14 cellular contexts compared by ENCODE assay signal in the genomic region with DNA sequence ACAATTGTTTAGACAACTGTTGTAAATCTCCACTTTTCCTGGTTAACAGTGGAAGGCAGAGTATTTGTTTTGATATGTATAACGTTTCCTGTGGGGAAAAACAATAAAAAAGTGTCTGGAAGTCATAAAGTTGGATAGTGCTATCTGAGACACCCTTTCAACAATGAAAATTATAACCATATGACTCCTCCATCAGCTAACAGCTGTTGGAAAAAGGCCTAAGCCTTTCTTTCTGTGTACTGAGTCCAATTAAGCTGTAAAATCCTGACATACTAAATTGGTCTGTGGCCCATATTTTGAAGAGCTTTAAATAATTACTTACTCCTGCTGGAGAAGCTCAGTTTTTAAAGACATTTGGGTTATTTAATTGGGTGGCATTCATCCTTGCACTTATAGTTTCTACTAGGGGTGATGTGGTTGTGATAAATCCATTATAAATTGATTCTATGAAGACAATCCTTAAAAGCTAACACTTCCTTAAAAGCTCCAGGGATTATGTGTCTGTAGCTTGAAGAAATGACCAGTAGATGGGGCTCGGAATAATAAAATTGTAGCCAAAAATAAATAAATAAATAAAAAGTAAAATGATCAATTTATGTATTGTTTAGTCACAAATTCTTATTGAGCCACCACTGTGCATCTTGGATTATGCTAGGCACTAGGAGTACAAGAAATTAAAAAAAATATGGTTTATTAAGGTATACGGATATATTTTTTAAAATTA.
DNase-seq lines count a peak whose midpoint lies in the region; TF ChIP-seq lines count a peak whose summit lies in the region.
"Had no signal": no experiment of that assay in that cellular context is flagged by ENCODE, and none has a peak within 500 bp of the region (broad histone marks: within the 10 kb centered on the region; RNA-seq: fewer than 3 reads in every experiment).

No MANE protein-coding gene starts in this region.

- no peaks in the 10 kb centered on the region for H3K4me1 ChIP-seq in breast epithelium

- CTCF ChIA-PET in MCF 10A (lab: Yijun Ruan, JAX): interaction anchor here (0.6 to 1.1 kb wide), 2 partner anchors 335 to 555 kb away, joined by 3 to 4 read pairs; no protein-coding TSS in a partner anchor

- no peak overlapping the region for H3K4me3 ChIP-seq in breast epithelium

- no peaks in the 10 kb centered on the region for H3K36me3 ChIP-seq in breast epithelium

- POLR2A ChIA-PET in MCF 10A (lab: Yijun Ruan, JAX): interaction anchor here (0.6 kb wide), 1 partner anchor 11 kb away, joined by 3 read pairs; no protein-coding TSS in a partner anchor

- H3K4me1 Mint-ChIP-seq in MCF 10A (ENCODE audit: insufficient read depth, unreplicated experiment) (no peaks in the 10 kb centered on the region), chondrocyte (ENCODE audit: low read depth) (no peaks in the 10 kb centered on the region), type B pancreatic cell (ENCODE audit: unreplicated experiment) (peaks cover 6% of the 10 kb centered on the region), osteocyte (ENCODE audit: unreplicated experiment) (no peaks in the 10 kb centered on the region)
- H3K4me1 Mint-ChIP-seq: CD4-positive, alpha-beta memory T cell; memory B cell; stimulated activated naive B cell treated with anti-CD40 and anti-IgM and Interleukin-4, amounts not matched to agents 10 μg/mL and 1 μg/mL and 100 μg/mL, for 72 hours had no signal

- H3K27ac ChIP-seq in breast epithelium: no peak overlapping the region

- H3K4me3 Mint-ChIP-seq in MCF 10A (ENCODE audit: unreplicated experiment): no peak overlapping the region
- no peak overlapping the region for H3K4me3 Mint-ChIP-seq in chondrocyte (ENCODE audit: unreplicated experiment)
- H3K4me3 Mint-ChIP-seq in type B pancreatic cell: no peak overlapping the region
- H3K4me3 Mint-ChIP-seq in osteocyte (ENCODE audit: unreplicated experiment): no peak overlapping the region
- H3K4me3 Mint-ChIP-seq: CD4-positive, alpha-beta memory T cell; memory B cell; stimulated activated naive B cell treated with anti-CD40 and anti-IgM and Interleukin-4, amounts not matched to agents 10 μg/mL and 1 μg/mL and 100 μg/mL, for 72 hours had no signal

- no peak for DNase-seq in MCF 10A (ENCODE audit: unreplicated experiment)
- no peak for DNase-seq in breast epithelium (ENCODE audit: low spot score in 2 of 2)
- DNase-seq in NCI-H524 treated with DMSO at 0.1 percent for 48 hours (lab: John Stamatoyannopoulos, UW): peak; percentile 93
- DNase-seq in chondrocyte (ENCODE audit: low spot score): no peak
- no peak for DNase-seq in type B pancreatic cell (ENCODE audit: extremely low spot score, unreplicated experiment)
- no peak for DNase-seq in NCI-H226
- no peak for DNase-seq in osteocyte (ENCODE audit: extremely low spot score, unreplicated experiment)
- DNase-seq in stimulated activated CD4-positive, alpha-beta T cell treated with anti-CD3 and anti-CD28 coated beads, Interleukin-12 subunit alpha, Interleukin-12 subunit beta, amount 100 ng/mL, for 4 hours: no peak
- DNase-seq: 8988T; activated gamma-delta T cell treated with Interleukin-2 at 50 U/mL for 16 hours; CD4-positive, alpha-beta memory T cell; GF-D8; stimulated activated naive B cell treated with anti-CD40 and anti-IgM and Interleukin-4, amounts not matched to agents 10 μg/mL and 1 μg/mL and 100 μg/mL, for 72 hours had no signal

- BruUV-seq in MCF 10A (replicated peaks; lab: Mats Ljungman, UMichigan): no TSS peak

- no peaks in the 10 kb centered on the region for H3K27me3 ChIP-seq in breast epithelium

- intact Hi-C loops in MCF 10A (cut with micrococcal nuclease): no loop called here
- intact Hi-C loops in breast epithelium (cut with DNase I; ENCODE audit: low total_unique reads): no loop called here

- no peaks in the 10 kb centered on the region for H3K36me3 Mint-ChIP-seq in MCF 10A (ENCODE audit: insufficient read depth, unreplicated experiment)
- H3K36me3 Mint-ChIP-seq in chondrocyte (ENCODE audit: low read depth): no peaks in the 10 kb centered on the region
- H3K36me3 Mint-ChIP-seq in type B pancreatic cell: no peaks in the 10 kb centered on the region
- no peaks in the 10 kb centered on the region for H3K36me3 Mint-ChIP-seq in osteocyte (ENCODE audit: unreplicated experiment)
- H3K36me3 Mint-ChIP-seq: CD4-positive, alpha-beta memory T cell; memory B cell; stimulated activated naive B cell treated with anti-CD40 and anti-IgM and Interleukin-4, amounts not matched to agents 10 μg/mL and 1 μg/mL and 100 μg/mL, for 72 hours had no signal

- peak; percentile 12 for TF ChIP-seq CTCF in MCF 10A (IDR thresholded peaks at IDR 0.05; ENCODE audit: unreplicated experiment)
- TF ChIP-seq CTCF in breast epithelium (IDR thresholded peaks at IDR 0.05): no peak
- TF ChIP-seq CTCF in chondrocyte (IDR thresholded peaks at IDR 0.05): peak; percentile 30
- TF ChIP-seq CTCF in type B pancreatic cell (conservative IDR thresholded peaks at IDR 0.05): peak; percentile 37
- TF ChIP-seq CTCF in osteocyte (IDR thresholded peaks at IDR 0.05): no peak

- H3K27ac Mint-ChIP-seq in MCF 10A (ENCODE audit: low read depth, unreplicated experiment): no peak overlapping the region
- no peak overlapping the region for H3K27ac Mint-ChIP-seq in chondrocyte (ENCODE audit: unreplicated experiment)
- no peak overlapping the region for H3K27ac Mint-ChIP-seq in type B pancreatic cell
- no peak overlapping the region for H3K27ac Mint-ChIP-seq in osteocyte (ENCODE audit: unreplicated experiment)
- H3K27ac Mint-ChIP-seq: CD4-positive, alpha-beta memory T cell; memory B cell; stimulated activated naive B cell treated with anti-CD40 and anti-IgM and Interleukin-4, amounts not matched to agents 10 μg/mL and 1 μg/mL and 100 μg/mL, for 72 hours had no signal

- no peak for TF ChIP-seq POLR2A in breast epithelium (IDR thresholded peaks at IDR 0.05)

- H3K9me3 Mint-ChIP-seq in MCF 10A (ENCODE audit: unreplicated experiment) (peaks cover 11% of the 10 kb centered on the region), chondrocyte (ENCODE audit: low read depth) (no peaks in the 10 kb centered on the region), type B pancreatic cell (peaks cover 4% of the 10 kb centered on the region), osteocyte (ENCODE audit: unreplicated experiment) (peaks cover 3% of the 10 kb centered on the region)

- peaks cover 0 to 6% of the 10 kb centered on the region in 2 donors for H3K9me3 ChIP-seq in breast epithelium

- H3K27me3 Mint-ChIP-seq in MCF 10A (ENCODE audit: insufficient read depth, unreplicated experiment) (peaks cover 16% of the 10 kb centered on the region), chondrocyte (ENCODE audit: low read depth) (no peaks in the 10 kb centered on the region), type B pancreatic cell (no peaks in the 10 kb centered on the region), osteocyte (ENCODE audit: unreplicated experiment) (no peaks in the 10 kb centered on the region)
- H3K27me3 Mint-ChIP-seq: CD4-positive, alpha-beta memory T cell; memory B cell; stimulated activated naive B cell treated with anti-CD40 and anti-IgM and Interleukin-4, amounts not matched to agents 10 μg/mL and 1 μg/mL and 100 μg/mL, for 72 hours had no signal

Comparison
In these comparisons a context has a peak if more than half of its experiments do, and no peak if none do; other contexts are left out.
1. CTCF ChIP-seq: peak in MCF 10A (single experiment), chondrocyte (single experiment) and type B pancreatic cell (single experiment); none in breast epithelium (0 of 3) and osteocyte (single experiment).